19 cellular contexts compared by ENCODE assay signal in the genomic region with DNA sequence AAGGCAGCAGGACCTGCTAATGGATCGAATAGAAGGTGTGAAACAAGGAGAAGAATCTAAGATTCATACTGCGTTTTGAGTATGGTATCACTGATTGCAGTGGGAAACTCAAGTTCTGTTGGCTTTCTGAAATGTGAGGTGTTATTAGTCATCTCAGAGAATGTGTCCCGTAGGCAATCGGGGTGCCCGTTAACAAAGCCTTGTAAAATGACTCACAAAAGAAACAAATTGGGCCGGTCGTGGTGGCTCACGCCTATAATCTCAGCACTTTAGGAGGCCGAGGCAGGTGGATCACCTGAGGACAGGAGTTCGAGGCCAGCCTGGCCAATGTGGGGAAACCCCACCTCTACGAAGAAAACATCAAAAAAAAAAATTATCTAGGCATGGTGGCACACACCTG.
DNase-seq lines count a peak whose midpoint lies in the region; ATAC-seq and TF ChIP-seq lines count a peak whose summit lies in the region.
"Had no signal": no experiment of that assay in that cellular context is flagged by ENCODE, and none has a peak within 500 bp of the region (broad histone marks: within the 10 kb centered on the region; RNA-seq: fewer than 3 reads in every experiment).

No MANE protein-coding gene starts in this region.

- POLR2A ChIA-PET in activated CD8-positive, alpha-beta T cell treated with anti-CD3 and anti-CD28 coated beads for 36 hours (lab: Charles Lee), result no interaction called here

- H3K4me1 ChIP-seq in heart right ventricle (no peaks in the 10 kb centered on the region), H9 (ENCODE audit: insufficient read depth, low read length) (no peaks in the 10 kb centered on the region)
- H3K4me1 ChIP-seq: A549, Caco-2, SJCRH30 had no signal

- no peak overlapping the region for H3K18ac ChIP-seq in H9 (ENCODE audit: insufficient read length, low read depth, low read length)

- intact Hi-C loops in cardiac septum (cut with DNase I) (no loop called here), heart right ventricle (cut with DNase I) (loop anchor here in 1 of 10 donors (10.0 kb wide), 1 partner anchor 188 kb away; no protein-coding TSS in a partner anchor)
- intact Hi-C loops in activated CD8-positive, alpha-beta T cell treated with anti-CD3 and anti-CD28 coated beads for 36 hours (cut with micrococcal nuclease), result no loop called here

- H3K4me1 Mint-ChIP-seq in H9, result peaks cover 15 to 19% of the 10 kb centered on the region in 2 experiments
- H3K4me1 Mint-ChIP-seq in activated CD8-positive, alpha-beta T cell treated with anti-CD3 and anti-CD28 coated beads for 36 hours (ENCODE audit: low read depth), result no peaks in the 10 kb centered on the region

- H3K36me3 Mint-ChIP-seq in H9 (ENCODE audit: insufficient read depth in 1 of 3, low read depth in 3 of 3), result peaks cover 0 to 7% (median 0%) of the 10 kb centered on the region in 3 experiments; a peak in 2 of 7 replicates
- H3K36me3 Mint-ChIP-seq in activated CD8-positive, alpha-beta T cell treated with anti-CD3 and anti-CD28 coated beads for 36 hours (ENCODE audit: low read depth), result no peaks in the 10 kb centered on the region

- H2BK15ac ChIP-seq in H9 (ENCODE audit: low read depth, low read length), result no peak overlapping the region

- no peak overlapping the region for H2BK120ac ChIP-seq in H9 (ENCODE audit: low read depth, low read length, poor library complexity, severe bottlenecking)

- no peak overlapping the region for H3K23ac ChIP-seq in H9 (ENCODE audit: insufficient read length, low read depth, low read length)

- H3K14ac ChIP-seq in H9 (ENCODE audit: insufficient read depth, low read length), result no peak overlapping the region

- no peak overlapping the region for H4K91ac ChIP-seq in H9 (ENCODE audit: insufficient read length, low read depth, low read length)

- H2AK5ac ChIP-seq in H9 (ENCODE audit: insufficient read length, low read length), result no peak overlapping the region

- H3K4me3 ChIP-seq in heart right ventricle, result no peak overlapping the region
- H3K4me3 ChIP-seq: A549, GM23248, SJCRH30 had no signal

- no peaks in the 10 kb centered on the region for H3K79me2 ChIP-seq in H9 (ENCODE audit: insufficient read depth, low read length)

- DNase-seq in cardiac septum (ENCODE audit: low spot score) (peak; percentile 19), heart right ventricle (no peak), SW480 (ENCODE audit: low spot score) (peak; percentile 11), middle frontal gyrus (ENCODE audit: extremely low spot score, low spot score) (no peak), H9 (no peak)
- DNase-seq in activated CD8-positive, alpha-beta T cell treated with anti-CD3 and anti-CD28 coated beads for 36 hours, result no peak
- DNase-seq: Caco-2; CD4-positive, alpha-beta T cell; GDM1; GM23248; MV-4-11; NCI-H1417; NCI-H187; NCI-H226; NCI-H524; SJCRH30 had no signal

- TF ChIP-seq CTCF in heart right ventricle (IDR thresholded peaks at IDR 0.05) (no peak), H9 (conservative IDR thresholded peaks at IDR 0.05) (no peak)
- TF ChIP-seq CTCF in activated CD8-positive, alpha-beta T cell treated with anti-CD3 and anti-CD28 coated beads for 36 hours (IDR thresholded peaks at IDR 0.05), result no peak

- H3K56ac ChIP-seq in H9 (ENCODE audit: insufficient read length, low read depth, low read length), result no peak overlapping the region

- no peak overlapping the region for H4K5ac ChIP-seq in H9 (ENCODE audit: insufficient read length, low read depth, low read length)

- H3K23me2 ChIP-seq in H9 (ENCODE audit: insufficient read length, low read depth, low read length, poor library complexity, severe bottlenecking), result no peaks in the 10 kb centered on the region

- H2BK20ac ChIP-seq in H9 (ENCODE audit: low read depth, low read length, poor library complexity, severe bottlenecking), result no peak overlapping the region

- H2AFZ ChIP-seq in H9 (ENCODE audit: low read length), result no peak overlapping the region
- H2AFZ ChIP-seq: GM23248 had no signal

- H3K9me3 Mint-ChIP-seq in H9, result no peaks in the 10 kb centered on the region; a peak in 1 of 5 replicates
- no peaks in the 10 kb centered on the region for H3K9me3 Mint-ChIP-seq in activated CD8-positive, alpha-beta T cell treated with anti-CD3 and anti-CD28 coated beads for 36 hours
- H3K9me3 Mint-ChIP-seq: CD4-positive, alpha-beta T cell had no signal

- no peak overlapping the region for H3K27ac ChIP-seq in heart right ventricle
- H3K27ac ChIP-seq in H9 (ENCODE audit: insufficient read length, low read depth, low read length), result no peak overlapping the region
- H3K27ac ChIP-seq: A549, GM23248, SJCRH30 had no signal

- no peaks in the 10 kb centered on the region for H3K79me1 ChIP-seq in H9 (ENCODE audit: insufficient read depth, low read depth, low read length, poor library complexity, severe bottlenecking)

- H3K4ac ChIP-seq in H9 (ENCODE audit: low read depth, low read length), result no peak overlapping the region

- ATAC-seq in heart right ventricle (no peak), esophagus mucosa (peak; percentile 74), HG02571 (IDR thresholded peaks at IDR 0.05; ENCODE audit: unreplicated experiment) (no peak)
- no peak for ATAC-seq in activated CD8-positive, alpha-beta T cell treated with anti-CD3 and anti-CD28 coated beads for 36 hours
- ATAC-seq: A549 had no signal

- H3K36me3 ChIP-seq in heart right ventricle, result no peaks in the 10 kb centered on the region
- H3K36me3 ChIP-seq: SJCRH30 had no signal

- H3K27me3 Mint-ChIP-seq in H9 (ENCODE audit: low read depth), result no peaks in the 10 kb centered on the region; the same call in 1 of the 2 replicates
- peaks cover 10% of the 10 kb centered on the region for H3K27me3 Mint-ChIP-seq in activated CD8-positive, alpha-beta T cell treated with anti-CD3 and anti-CD28 coated beads for 36 hours

- peak overlapping the region in 1 of 3 experiments; percentile 41; a peak in 1 of 7 replicates for H3K27ac Mint-ChIP-seq in H9
- H3K27ac Mint-ChIP-seq in activated CD8-positive, alpha-beta T cell treated with anti-CD3 and anti-CD28 coated beads for 36 hours, result no peak overlapping the region
- H3K27ac Mint-ChIP-seq: CD4-positive, alpha-beta T cell had no signal

- H3K27me3 ChIP-seq in heart right ventricle (peaks cover 0 to 13% (median 0%) of the 10 kb centered on the region in 7 donors), H9 (ENCODE audit: insufficient read depth, low read length) (no peaks in the 10 kb centered on the region)

- CTCF ChIA-PET in activated CD8-positive, alpha-beta T cell treated with anti-CD3 and anti-CD28 coated beads for 36 hours (lab: Charles Lee), result interaction anchor here (0.9 kb wide), 1 partner anchor 214 kb away, joined by 3 read pairs; no protein-coding TSS in a partner anchor

- H4K20me1 ChIP-seq in H9 (ENCODE audit: control insufficient read depth, insufficient read depth, insufficient read length), result no peaks in the 10 kb centered on the region

- H4K8ac ChIP-seq in H9 (replicated peaks; ENCODE audit: insufficient read length, low read depth, low read length), result no peak overlapping the region

- no peak overlapping the region for H3K4me3 Mint-ChIP-seq in H9
- H3K4me3 Mint-ChIP-seq in activated CD8-positive, alpha-beta T cell treated with anti-CD3 and anti-CD28 coated beads for 36 hours, result no peak overlapping the region
- H3K4me3 Mint-ChIP-seq: CD4-positive, alpha-beta T cell had no signal

- H3K4me2 ChIP-seq in H9 (ENCODE audit: insufficient read depth, insufficient read length, low read length), result no peak overlapping the region
- H3K4me2 ChIP-seq: A549 had no signal

- H3K9ac ChIP-seq in H9 (ENCODE audit: extremely low read depth, insufficient read length, low read length), result no peak overlapping the region
- H3K9ac ChIP-seq: GM23248 had no signal

- no peak overlapping the region for H2BK12ac ChIP-seq in H9 (ENCODE audit: insufficient read length, low read depth, low read length)

- H3K9me3 ChIP-seq in heart right ventricle (no peaks in the 10 kb centered on the region), H9 (ENCODE audit: control insufficient read depth, low read depth, low read length) (no peaks in the 10 kb centered on the region)
- H3K9me3 ChIP-seq: A549, Caco-2, SJCRH30 had no signal

- no peak overlapping the region for H3T11ph ChIP-seq in H9 (ENCODE audit: low read length)

- 89 to 91% methylated on average over 11 of the region's 11 CpGs for WGBS in heart right ventricle, 2 donors
- no CpG with 5 or more reads among the region's 11 CpGs for WGBS in H9 (ENCODE audit: extremely low coverage, insufficient read length, low lambda C conversion rate)

- no peak overlapping the region for H2BK5ac ChIP-seq in H9 (ENCODE audit: insufficient read length, low read length)

Comparison
In these comparisons a context has a peak if more than half of its experiments do, and no peak if none do; other contexts are left out.
1. DNase-seq: peak in cardiac septum (single experiment) and SW480 (single experiment); none in heart right ventricle (0 of 2), middle frontal gyrus (single experiment), H9 (single experiment) and activated CD8-positive, alpha-beta T cell treated with anti-CD3 and anti-CD28 coated beads for 36 hours (single experiment).